ENCODE assay signal across 8 cellular contexts in genomic region chr3:119322523-119323400, GRCh38. TPM values are rescaled to one million over a fixed set of nuclear protein-coding genes. Genes with fewer than 3 reads are reported as not detected.
DNase-seq lines count a peak whose midpoint lies in the region; ATAC-seq and TF ChIP-seq lines count a peak whose summit lies in the region.

No MANE protein-coding gene starts in this region.

- peak overlapping the region; percentile 95 for H3K27ac Mint-ChIP-seq in chondrocyte (ENCODE audit: unreplicated experiment)

- intact Hi-C loops in left colon (cut with DNase I, micrococcal nuclease) = no loop called here

- peak overlapping the region; percentile 85 for H3K4me3 Mint-ChIP-seq in chondrocyte (ENCODE audit: unreplicated experiment)

- no peaks in the 10 kb centered on the region for H3K36me3 Mint-ChIP-seq in chondrocyte (ENCODE audit: low read depth)

- DNase-seq in AG20443 (ENCODE audit: low spot score) = peak; percentile 85
- DNase-seq in NCI-H460 (ENCODE audit: extremely low read depth, low read depth) = peak; percentile 48
- peak; percentile 90 for DNase-seq in activated CD4-positive, alpha-beta T cell treated with anti-CD3 and anti-CD28 coated beads for 1 hour
- DNase-seq in chondrocyte (ENCODE audit: low spot score) = peak; percentile 95
- DNase-seq in left colon = peak; percentile 84 to 87
- DNase-seq in stimulated activated CD4-positive, alpha-beta T cell treated with anti-CD3 and anti-CD28 coated beads, Interleukin-1b, Interleukin-23, amount 100 ng/mL, for 48 hours = peak; percentile 95

- peak; percentile 68 for TF ChIP-seq CTCF in chondrocyte (IDR thresholded peaks at IDR 0.05)

- peaks cover 49% of the 10 kb centered on the region for H3K4me1 Mint-ChIP-seq in chondrocyte (ENCODE audit: low read depth)

- no peaks in the 10 kb centered on the region for H3K9me3 Mint-ChIP-seq in chondrocyte (ENCODE audit: low read depth)

- ATAC-seq in GM19023 (IDR thresholded peaks at IDR 0.05; ENCODE audit: unreplicated experiment) (peak; percentile 88), HG03175 (IDR thresholded peaks at IDR 0.05; ENCODE audit: unreplicated experiment) (peak; percentile 87), left colon (peak; percentile 89)

- no peaks in the 10 kb centered on the region for H3K27me3 Mint-ChIP-seq in chondrocyte (ENCODE audit: low read depth)

RNA-seq across cellular contexts. Expression of gene ARHGAP31, which starts 28.6 kb away (rescaled TPM):
- 1.2 and 1.4 TPM in 2 replicates for total RNA-seq in NCI-H460 (2014; rRNA removed; shearing (Covaris generic))
- polyA plus RNA-seq in NCI-H460 (2014; cell fraction: nucleus; rRNA removed) = 0.21 and 0.68 TPM in 2 replicates
- 35.2 to 50.3 TPM (median 37.1 TPM) in 3 replicates for total RNA-seq in chondrocyte
- 10 to 100 TPM; 10.7 to 12.1 TPM for total RNA-seq in left colon

Comparison
In these comparisons a context has a peak if more than half of its experiments do, and no peak if none do; other contexts are left out.
1. Peak in every context shown above with its lines: DNase-seq and ATAC-seq.